In the genomic region with DNA sequence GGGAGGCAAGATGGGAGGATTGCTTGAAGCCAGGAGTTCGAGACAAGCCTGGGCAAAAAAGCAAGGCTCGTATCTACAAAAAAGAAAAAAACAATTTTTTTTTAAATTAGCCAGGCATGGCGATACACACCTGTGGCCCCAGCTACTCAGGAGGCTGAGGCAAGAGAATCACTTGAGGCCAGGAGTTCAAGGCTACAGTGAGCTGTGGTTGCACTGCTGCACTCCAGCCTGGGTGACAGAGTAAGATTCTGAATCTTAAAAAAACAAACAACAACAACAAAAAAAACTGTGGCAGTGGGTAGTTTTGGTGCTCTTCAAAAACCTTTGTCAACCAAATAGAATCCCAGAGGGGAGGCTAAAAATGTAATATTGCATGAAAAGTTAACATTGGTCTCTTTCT, we compare ENCODE assay signal across 14 cellular contexts. TPM values are rescaled to one million over a fixed set of nuclear protein-coding genes. Genes with fewer than 3 reads are reported as not detected.
DNase-seq lines count a peak whose midpoint lies in the region; ATAC-seq and TF ChIP-seq lines count a peak whose summit lies in the region.
"Had no signal": no experiment of that assay in that cellular context is flagged by ENCODE, and none has a peak within 500 bp of the region (broad histone marks: within the 10 kb centered on the region; RNA-seq: fewer than 3 reads in every experiment).

No MANE protein-coding gene starts in this region.

- in situ Hi-C loops in GM23248 (cut with MboI) = no loop called here

- CTCF ChIA-PET in CD4-positive, alpha-beta memory T cell (lab: Charles Lee; ENCODE audit: partially characterized antibody) = interaction anchor here (1.1 to 3.1 kb wide), 7 partner anchors 8 to 60 kb away, joined by 3 to 16 read pairs (median 5); partner anchors contain the start of genes AP4B1, DCLRE1B and HIPK1
- CTCF ChIA-PET in activated CD8-positive, alpha-beta T cell treated with anti-CD3 and anti-CD28 coated beads for 36 hours (lab: Charles Lee) = interaction anchor here (1.0 to 3.0 kb wide), 7 partner anchors 10 to 59 kb away, joined by 3 to 18 read pairs (median 7); partner anchors contain the start of genes AP4B1 and BCL2L15

- peaks cover 6 to 30% of the 10 kb centered on the region in 2 donors for H3K36me3 Mint-ChIP-seq in CD4-positive, alpha-beta memory T cell
- H3K36me3 Mint-ChIP-seq in activated CD8-positive, alpha-beta T cell treated with anti-CD3 and anti-CD28 coated beads for 36 hours (ENCODE audit: low read depth) = peaks cover 36% of the 10 kb centered on the region
- peaks cover 0 to 9% (median 0%) of the 10 kb centered on the region in 3 donors for H3K36me3 Mint-ChIP-seq in naive thymus-derived CD8-positive, alpha-beta T cell

- no peaks in the 10 kb centered on the region for H3K9me3 ChIP-seq in CD4-positive, alpha-beta memory T cell (ENCODE audit: control insufficient read depth in 1 of 2, low read length in 2 of 2)
- H3K9me3 ChIP-seq in GM23248 (ENCODE audit: low read depth) = no peaks in the 10 kb centered on the region

- peaks cover 16% of the 10 kb centered on the region for H3F3A ChIP-seq in GM23248 (ENCODE audit: insufficient read depth)

- H3K4me1 Mint-ChIP-seq in CD4-positive, alpha-beta memory T cell = peaks cover 56 to 82% (median 67%) of the 10 kb centered on the region in 4 donors
- peaks cover 60% of the 10 kb centered on the region for H3K4me1 Mint-ChIP-seq in activated CD8-positive, alpha-beta T cell treated with anti-CD3 and anti-CD28 coated beads for 36 hours (ENCODE audit: low read depth)
- peaks cover 24 to 88% (median 76%) of the 10 kb centered on the region in 4 donors for H3K4me1 Mint-ChIP-seq in naive thymus-derived CD8-positive, alpha-beta T cell

- POLR2A ChIA-PET in CD4-positive, alpha-beta memory T cell (lab: Charles Lee; ENCODE audit: partially characterized antibody) = interaction anchor here (0.9 to 5.5 kb wide), 9 partner anchors 8 to 59 kb away, joined by 3 to 51 read pairs (median 9); partner anchors contain the start of genes AP4B1, DCLRE1B, HIPK1 and RSBN1
- POLR2A ChIA-PET in activated CD8-positive, alpha-beta T cell treated with anti-CD3 and anti-CD28 coated beads for 36 hours (lab: Charles Lee) = interaction anchor here (1.0 to 6.2 kb wide), 7 partner anchors 12 to 59 kb away, joined by 3 to 34 read pairs (median 4); partner anchors contain the start of genes AP4B1, HIPK1 and RSBN1
- POLR2A ChIA-PET in naive thymus-derived CD8-positive, alpha-beta T cell (lab: Charles Lee) = interaction anchor here (0.9 to 2.5 kb wide), 4 partner anchors 11 to 35 kb away, joined by 3 to 16 read pairs (median 4); no protein-coding TSS in a partner anchor

- H3K36me3 ChIP-seq in CD4-positive, alpha-beta memory T cell (ENCODE audit: insufficient read depth, low read length) = no peaks in the 10 kb centered on the region
- no peaks in the 10 kb centered on the region for H3K36me3 ChIP-seq in GM23248 (ENCODE audit: low read depth)

- H3K4me3 ChIP-seq in CD4-positive, alpha-beta memory T cell (ENCODE audit: low read length in 2 of 2) = peak overlapping the region; percentile 48 to 71
- no peak overlapping the region for H3K4me3 ChIP-seq in GM23248

- ATAC-seq in activated CD8-positive, alpha-beta T cell treated with anti-CD3 and anti-CD28 coated beads for 36 hours = no peak
- ATAC-seq in naive thymus-derived CD8-positive, alpha-beta T cell = no peak
- ATAC-seq in GM18517 (IDR thresholded peaks at IDR 0.05; ENCODE audit: unreplicated experiment) = no peak

- peak overlapping the region; percentile 85 to 95 (median 90) for H3K4me3 Mint-ChIP-seq in CD4-positive, alpha-beta memory T cell
- peak overlapping the region; percentile 91 for H3K4me3 Mint-ChIP-seq in activated CD8-positive, alpha-beta T cell treated with anti-CD3 and anti-CD28 coated beads for 36 hours
- peak overlapping the region; percentile 77 to 95 (median 90) for H3K4me3 Mint-ChIP-seq in naive thymus-derived CD8-positive, alpha-beta T cell

- 87 to 89% methylated on average over 3 of the region's 3 CpGs for WGBS in GM23248 (ENCODE audit: low coverage in 1 of 2, low lambda C conversion rate in 2 of 2, missing lambda C conversion rate in 2 of 2), 2 experiments

- intact Hi-C loops in CD4-positive, alpha-beta memory T cell (cut with micrococcal nuclease) = loop anchor here (1.0 to 5.0 kb wide), 6 partner anchors 9 to 1253 kb away; partner anchors contain the start of genes AP4B1, CAPZA1, HIPK1 and RSBN1
- intact Hi-C loops in activated CD8-positive, alpha-beta T cell treated with anti-CD3 and anti-CD28 coated beads for 36 hours (cut with micrococcal nuclease) = loop anchor here (1.0 to 5.0 kb wide), 2 partner anchors 34 to 62 kb away; partner anchors contain the start of gene AP4B1

- H4K20me1 ChIP-seq in GM23248 (ENCODE audit: insufficient read depth) = no peaks in the 10 kb centered on the region

- H3K9ac ChIP-seq in GM23248 = no peak overlapping the region

- peak overlapping the region; percentile 82 to 99 (median 98) for H3K27ac Mint-ChIP-seq in CD4-positive, alpha-beta memory T cell
- peak overlapping the region; percentile 98 for H3K27ac Mint-ChIP-seq in activated CD8-positive, alpha-beta T cell treated with anti-CD3 and anti-CD28 coated beads for 36 hours
- peak overlapping the region; percentile 85 to 99 (median 95) for H3K27ac Mint-ChIP-seq in naive thymus-derived CD8-positive, alpha-beta T cell
- H3K27ac Mint-ChIP-seq: progenitor cell of endocrine pancreas had no signal

- H3K4me1 ChIP-seq in CD4-positive, alpha-beta memory T cell (ENCODE audit: insufficient read depth, low read length) = peaks cover 79% of the 10 kb centered on the region
- peaks cover 42% of the 10 kb centered on the region for H3K4me1 ChIP-seq in GM23248 (ENCODE audit: insufficient read depth)

- peak overlapping the region; percentile 79 for H3K27ac ChIP-seq in CD4-positive, alpha-beta memory T cell (ENCODE audit: low read depth, low read length)
- peak overlapping the region; percentile 49; the same call in 1 of the 2 replicates for H3K27ac ChIP-seq in GM23248

- H2AFZ ChIP-seq in GM23248 = no peak overlapping the region

- H3K9me3 Mint-ChIP-seq in CD4-positive, alpha-beta memory T cell = no peaks in the 10 kb centered on the region
- no peaks in the 10 kb centered on the region for H3K9me3 Mint-ChIP-seq in activated CD8-positive, alpha-beta T cell treated with anti-CD3 and anti-CD28 coated beads for 36 hours
- peaks cover 0 to 3% (median 0%) of the 10 kb centered on the region in 9 donors for H3K9me3 Mint-ChIP-seq in naive thymus-derived CD8-positive, alpha-beta T cell

- no peaks in the 10 kb centered on the region for H3K79me2 ChIP-seq in GM23248 (ENCODE audit: insufficient read depth)

- H3K4me2 ChIP-seq in GM23248 (ENCODE audit: unreplicated experiment) = peak overlapping the region; percentile 53

- H3K9me2 ChIP-seq in GM23248 (ENCODE audit: insufficient read depth) = no peaks in the 10 kb centered on the region

- no peaks in the 10 kb centered on the region for H3K27me3 ChIP-seq in CD4-positive, alpha-beta memory T cell (ENCODE audit: insufficient read depth, low read length)
- H3K27me3 ChIP-seq in GM23248 (replicated peaks; ENCODE audit: insufficient read depth) = no peaks in the 10 kb centered on the region

- DNase-seq in CD4-positive, alpha-beta memory T cell = peak in 1 of 5 donors; percentile 46
- DNase-seq in GM23248 (no peak), NCI-H526 (lab: John Stamatoyannopoulos, UW) (no peak), kidney glomerular epithelial cell (lab: John Stamatoyannopoulos, UW) (no peak), activated gamma-delta T cell treated with Interleukin-2 at 50 U/mL for 16 hours (no peak)
- peak; percentile 53 for DNase-seq in activated CD8-positive, alpha-beta T cell treated with anti-CD3 and anti-CD28 coated beads for 36 hours
- DNase-seq in naive thymus-derived CD8-positive, alpha-beta T cell = no peak
- DNase-seq: cerebellar nuclear complex, COR-L47, hippocampal formation, NCI-H1105 treated with DMSO at 0.1 percent for 48 hours had no signal

- no peaks in the 10 kb centered on the region for H3K27me3 Mint-ChIP-seq in CD4-positive, alpha-beta memory T cell
- no peaks in the 10 kb centered on the region for H3K27me3 Mint-ChIP-seq in activated CD8-positive, alpha-beta T cell treated with anti-CD3 and anti-CD28 coated beads for 36 hours
- H3K27me3 Mint-ChIP-seq in naive thymus-derived CD8-positive, alpha-beta T cell = no peaks in the 10 kb centered on the region
- H3K27me3 Mint-ChIP-seq: progenitor cell of endocrine pancreas had no signal

- TF ChIP-seq CTCF in activated CD8-positive, alpha-beta T cell treated with anti-CD3 and anti-CD28 coated beads for 36 hours (IDR thresholded peaks at IDR 0.05) = no peak

RNA-seq across cellular contexts. Expression of gene PTPN22, which starts 0.7 kb away (rescaled TPM):
- 10 to 100 TPM; 32.2 to 33.7 TPM for total RNA-seq in CD4-positive, alpha-beta memory T cell
- 10 to 100 TPM; 38.1 to 66.1 TPM for polyA plus RNA-seq in CD4-positive, alpha-beta memory T cell
- total RNA-seq in GM23248 (2014; rRNA removed; shearing (Covaris generic)) = 0.51 and 0.86 TPM in 2 replicates
- polyA plus RNA-seq in GM23248 (2016; fragmentation: Nextera tagmentation; extraction: Ambion mirVana) = 1.4 and 1.6 TPM in 2 replicates
- 10 to 100 TPM; 54.0 to 56.0 TPM for total RNA-seq in activated CD8-positive, alpha-beta T cell treated with anti-CD3 and anti-CD28 coated beads for 36 hours
- 10 to 100 TPM; 26.6 to 27.3 TPM for total RNA-seq in naive thymus-derived CD8-positive, alpha-beta T cell
- polyA plus RNA-seq in naive thymus-derived CD8-positive, alpha-beta T cell = 10 to 100 TPM; 32.0 to 59.6 (median 40.1) TPM
- total RNA-seq: epithelial cell of proximal tubule, progenitor cell of endocrine pancreas had no signal

RNA-seq across cellular contexts. Expression of gene BCL2L15, which starts 16.6 kb away (rescaled TPM):
- total RNA-seq in CD4-positive, alpha-beta memory T cell = 1 to 10 TPM; 1.3 to 2.1 TPM
- 1 to 10 TPM in 1 of 2 donors, under 1 TPM in 1; 0.75 to 1.3 TPM for polyA plus RNA-seq in CD4-positive, alpha-beta memory T cell
- total RNA-seq in GM23248 (2014; rRNA removed; shearing (Covaris generic)) = 0.13 and 0.32 TPM in 2 replicates
- not detected in 2 replicates for polyA plus RNA-seq in GM23248 (2016; fragmentation: Nextera tagmentation; extraction: Ambion mirVana)
- under 1 TPM; 0.40 to 0.61 TPM for total RNA-seq in activated CD8-positive, alpha-beta T cell treated with anti-CD3 and anti-CD28 coated beads for 36 hours
- 1 to 10 TPM; 1.3 to 3.3 TPM for total RNA-seq in naive thymus-derived CD8-positive, alpha-beta T cell
- polyA plus RNA-seq in naive thymus-derived CD8-positive, alpha-beta T cell = under 1 TPM in 1 of 3 donors, not detected in 2; 0.03 TPM

RNA-seq across cellular contexts. Expression of gene AP4B1, which starts 33.8 kb away (rescaled TPM):
- 10 to 100 TPM; 74.5 to 75.5 TPM for total RNA-seq in CD4-positive, alpha-beta memory T cell
- polyA plus RNA-seq in CD4-positive, alpha-beta memory T cell = 10 to 100 TPM in 1 of 2 donors, 1 to 10 TPM in 1; 8.9 to 12.9 TPM
- total RNA-seq in GM23248 (2014; rRNA removed; shearing (Covaris generic)) = 12.9 and 16.1 TPM in 2 replicates
- polyA plus RNA-seq in GM23248 (2016; fragmentation: Nextera tagmentation; extraction: Ambion mirVana) = 9.9 and 11.8 TPM in 2 replicates
- total RNA-seq in activated CD8-positive, alpha-beta T cell treated with anti-CD3 and anti-CD28 coated beads for 36 hours = 10 to 100 TPM; 38.2 to 38.5 TPM
- 10 to 100 TPM; 65.1 to 75.2 TPM for total RNA-seq in naive thymus-derived CD8-positive, alpha-beta T cell
- polyA plus RNA-seq in naive thymus-derived CD8-positive, alpha-beta T cell = 1 to 10 TPM; 7.9 to 9.6 (median 8.6) TPM

RNA-seq across cellular contexts. Expression of gene DCLRE1B, which starts 34.3 kb away (rescaled TPM):
- total RNA-seq in CD4-positive, alpha-beta memory T cell = 1 to 10 TPM; 5.1 to 5.4 TPM
- polyA plus RNA-seq in CD4-positive, alpha-beta memory T cell = 1 to 10 TPM; 2.8 to 5.3 TPM
- total RNA-seq in GM23248 (2014; rRNA removed; shearing (Covaris generic)) = 4.3 and 6.9 TPM in 2 replicates
- polyA plus RNA-seq in GM23248 (2016; fragmentation: Nextera tagmentation; extraction: Ambion mirVana) = 6.5 and 7.2 TPM in 2 replicates
- 10 to 100 TPM; 19.1 to 19.3 TPM for total RNA-seq in activated CD8-positive, alpha-beta T cell treated with anti-CD3 and anti-CD28 coated beads for 36 hours
- total RNA-seq in naive thymus-derived CD8-positive, alpha-beta T cell = 1 to 10 TPM; 5.2 to 5.5 TPM
- 1 to 10 TPM; 3.7 to 5.2 (median 4.5) TPM for polyA plus RNA-seq in naive thymus-derived CD8-positive, alpha-beta T cell

RNA-seq across cellular contexts. Expression of gene HIPK1, which starts 58.3 kb away (rescaled TPM):
- 100 to 1,000 TPM; 107 to 110 TPM for total RNA-seq in CD4-positive, alpha-beta memory T cell
- 10 to 100 TPM in 1 of 2 donors, 1 to 10 TPM in 1; 4.4 to 17.1 TPM for polyA plus RNA-seq in CD4-positive, alpha-beta memory T cell
- 23.6 and 26.2 TPM in 2 replicates for total RNA-seq in GM23248 (2014; rRNA removed; shearing (Covaris generic))
- polyA plus RNA-seq in GM23248 (2016; fragmentation: Nextera tagmentation; extraction: Ambion mirVana) = 6.1 and 7.6 TPM in 2 replicates
- total RNA-seq in activated CD8-positive, alpha-beta T cell treated with anti-CD3 and anti-CD28 coated beads for 36 hours = 10 to 100 TPM; 42.8 to 45.1 TPM
- total RNA-seq in naive thymus-derived CD8-positive, alpha-beta T cell = 100 to 1,000 TPM; 123 to 138 TPM
- polyA plus RNA-seq in naive thymus-derived CD8-positive, alpha-beta T cell = 10 to 100 TPM; 14.5 to 19.3 (median 17.5) TPM

Comparison
In these comparisons a context has a peak if more than half of its experiments do, and no peak if none do; other contexts are left out.
1. RNA of gene PTPN22, which starts 0.7 kb away (total RNA-seq): 54.0 to 56.0 TPM in activated CD8-positive, alpha-beta T cell treated with anti-CD3 and anti-CD28 coated beads for 36 hours, 32.2 to 33.7 TPM in CD4-positive, alpha-beta memory T cell and 26.6 to 27.3 TPM in naive thymus-derived CD8-positive, alpha-beta T cell; 0.51 to 0.86 TPM in GM23248; every median in the first group is over 10 times any median in the second.
2. Peak in every context shown above with its lines, with median percentiles within 50 percentile points of each other: H3K27ac Mint-ChIP-seq and H3K4me3 Mint-ChIP-seq.